In genomic region chr7:47852330-47853245, GRCh38 we compare ENCODE assay signal across 10 cellular contexts.
DNase-seq lines count a peak whose midpoint lies in the region; FAIRE-seq and TF ChIP-seq lines count a peak whose summit lies in the region.
"Had no signal": no experiment of that assay in that cellular context is flagged by ENCODE, and none has a peak within 500 bp of the region (broad histone marks: within the 10 kb centered on the region; RNA-seq: fewer than 3 reads in every experiment).

No MANE protein-coding gene starts in this region.

- no peak for FAIRE-seq in GM12891 (lab: Jason Lieb, UNC)

- H3K9me3 ChIP-seq in WERI-Rb-1 (ENCODE audit: severe bottlenecking) (no peaks in the 10 kb centered on the region), tibial artery (no peaks in the 10 kb centered on the region)
- H3K9me3 ChIP-seq: body of pancreas had no signal

- no peaks in the 10 kb centered on the region for H3K4me1 ChIP-seq in tibial artery
- H3K4me1 ChIP-seq: body of pancreas had no signal

- H3K36me3 ChIP-seq in WERI-Rb-1: no peaks in the 10 kb centered on the region
- H3K36me3 ChIP-seq in tibial artery: no peaks in the 10 kb centered on the region

- TF ChIP-seq POLR2A in GM12891 (IDR thresholded peaks at IDR 0.05; ENCODE audit: low read depth, low read length): no peak

- no peaks in the 10 kb centered on the region for H3K27me3 ChIP-seq in WERI-Rb-1 (ENCODE audit: insufficient read depth, low read depth, severe bottlenecking)
- no peaks in the 10 kb centered on the region for H3K27me3 ChIP-seq in tibial artery
- H3K27me3 ChIP-seq: body of pancreas had no signal

- DNase-seq in ELF-1 (ENCODE audit: low read depth, low spot score) (peak; percentile 65), HCEC 1CT (peak; percentile 20), WERI-Rb-1 (peak; percentile 37), myocyte (ENCODE audit: low read depth) (peak; percentile 18), tibial artery (no peak), GM12891 (ENCODE audit: insufficient read length, low spot score) (no peak)
- no peak for DNase-seq in NK-92 treated with Interleukin-12 subunit alpha and Interleukin-12 subunit beta, amount 100 ng/mL, for 24 hours (lab: John Stamatoyannopoulos, UW)
- DNase-seq: activated CD8-positive, alpha-beta memory T cell treated with anti-CD3 and anti-CD28 coated beads for 24 hours; body of pancreas; OCI-M1 had no signal

- intact Hi-C loops in tibial artery (cut with DNase I; ENCODE audit: low total_unique reads): no loop called here

- H3K27ac ChIP-seq in WERI-Rb-1: no peak overlapping the region
- H3K27ac ChIP-seq in tibial artery: no peak overlapping the region
- H3K27ac ChIP-seq: body of pancreas had no signal

- H3K4me3 ChIP-seq in WERI-Rb-1 (ENCODE audit: low read depth, low read length): no peak overlapping the region
- no peak overlapping the region for H3K4me3 ChIP-seq in tibial artery
- H3K4me3 ChIP-seq: body of pancreas had no signal

- TF ChIP-seq CTCF in WERI-Rb-1 (IDR thresholded peaks at IDR 0.05; ENCODE audit: low read depth, low read length) (peak; percentile 82), tibial artery (IDR thresholded peaks at IDR 0.05) (no peak)

TF ChIP-seq in GM12891, 5 proteins besides CTCF, POLR2A, EP300 and RAD21:
- TF ChIP-seq PAX5 (IDR thresholded peaks at IDR 0.05; ENCODE audit: insufficient read depth, low read length, severe bottlenecking) (no peak), TAF1 (IDR thresholded peaks at IDR 0.05; ENCODE audit: low read depth, low read length) (no peak), POU2F2 (IDR thresholded peaks at IDR 0.05; ENCODE audit: low read depth, low read length) (no peak), SPI1 (IDR thresholded peaks at IDR 0.05; ENCODE audit: low read depth, low read length) (no peak), POLR2AphosphoS5 (IDR thresholded peaks at IDR 0.05; ENCODE audit: low read depth, low read length) (no peak)

Comparison
In these comparisons a context has a peak if more than half of its experiments do, and no peak if none do; other contexts are left out.
1. DNase-seq: peak in ELF-1 (single experiment), HCEC 1CT (single experiment), WERI-Rb-1 (single experiment) and myocyte (single experiment); none in tibial artery (0 of 2), GM12891 (single experiment) and NK-92 treated with Interleukin-12 subunit alpha and Interleukin-12 subunit beta, amount 100 ng/mL, for 24 hours (single experiment).